8 cellular contexts compared by ENCODE assay signal in the genomic region with DNA sequence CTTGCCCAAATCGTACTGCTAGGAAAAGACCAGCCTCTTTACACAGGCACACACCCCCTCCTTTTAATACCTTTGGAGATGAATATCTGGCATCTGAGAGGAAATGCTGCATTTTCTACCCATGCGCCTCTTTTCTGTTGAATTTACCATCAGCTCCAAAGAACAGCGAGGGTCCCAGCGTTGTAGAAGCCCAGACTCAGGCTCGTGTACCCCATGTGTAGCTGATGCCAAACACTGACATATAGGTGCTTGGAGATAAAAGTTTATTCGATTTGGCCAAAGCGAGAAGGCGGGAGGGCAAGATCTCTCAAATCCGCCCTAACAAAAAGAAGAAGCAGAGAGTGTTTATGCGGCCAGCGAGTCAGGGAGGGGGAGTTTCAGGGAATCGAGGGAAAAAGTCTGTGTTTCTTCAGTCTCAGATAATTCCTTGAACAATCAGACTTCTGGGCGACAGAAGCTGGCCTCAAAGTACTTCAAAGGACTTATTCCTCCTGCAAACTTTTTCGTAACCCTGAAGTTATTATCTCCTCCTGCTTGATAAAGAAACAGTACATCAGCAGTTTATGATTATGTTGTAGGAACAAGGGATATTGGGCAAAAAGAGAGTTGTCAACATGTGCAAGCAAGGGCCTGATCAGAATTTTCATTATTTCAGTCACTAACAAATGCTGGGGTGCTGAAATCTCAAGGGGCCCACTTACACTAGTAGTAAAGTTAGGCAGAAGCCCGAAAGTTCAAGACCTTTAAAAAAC. TPM values are rescaled to one million over a fixed set of nuclear protein-coding genes. Genes with fewer than 3 reads are reported as not detected.
DNase-seq lines count a peak whose midpoint lies in the region; ATAC-seq and TF ChIP-seq lines count a peak whose summit lies in the region.

No MANE protein-coding gene starts in this region.

- peak overlapping the region; percentile 75 for H3K4me3 ChIP-seq in DOHH2 (ENCODE audit: low read length)
- peak overlapping the region; percentile 84 for H3K4me3 ChIP-seq in MM.1S (ENCODE audit: low read length)

- peak overlapping the region; percentile 56; the same call in 1 of the 2 replicates for H3K9ac ChIP-seq in MM.1S (ENCODE audit: low read length)

- DNase-seq in MM.1S (no peak), caudate nucleus (lab: John Stamatoyannopoulos, UW) (peak in 3 of 61 donors; percentile 3 to 27 (median 17)), natural killer cell (no peak), LoVo (ENCODE audit: low spot score) (no peak), NCI-H1436 (lab: John Stamatoyannopoulos, UW) (no peak), NCI-H510A treated with DMSO at 0.1 percent for 48 hours (lab: John Stamatoyannopoulos, UW) (no peak)

- no peak overlapping the region for H3K27ac ChIP-seq in DOHH2 (ENCODE audit: low read depth, low read length)
- no peak overlapping the region for H3K27ac ChIP-seq in MM.1S (ENCODE audit: low read length)
- peak overlapping the region; percentile 49 for H3K27ac ChIP-seq in caudate nucleus (ENCODE audit: low read depth, low read length)

- peaks cover 5% of the 10 kb centered on the region; the same call in 1 of the 2 replicates for H3K36me3 ChIP-seq in DOHH2 (ENCODE audit: control insufficient read depth, low read length)
- no peaks in the 10 kb centered on the region for H3K36me3 ChIP-seq in MM.1S (replicated peaks; ENCODE audit: insufficient read depth, low read length)

- H3K4me3 Mint-ChIP-seq in natural killer cell, result peak overlapping the region; percentile 83

- peaks cover 12 to 20% of the 10 kb centered on the region in 2 donors for H3K4me1 Mint-ChIP-seq in natural killer cell

- TF ChIP-seq CTCF in DOHH2 (IDR thresholded peaks at IDR 0.05; ENCODE audit: low read depth, low read length, poor library complexity, severe bottlenecking) (no peak), MM.1S (IDR thresholded peaks at IDR 0.05; ENCODE audit: low read length) (no peak), natural killer cell (IDR thresholded peaks at IDR 0.05) (no peak)

- ATAC-seq in GM21576 (IDR thresholded peaks at IDR 0.05; ENCODE audit: unreplicated experiment) (peak; percentile 14), natural killer cell (no peak)

- peak overlapping the region in 1 of 2 donors; percentile 70 for H3K27ac Mint-ChIP-seq in natural killer cell

- intact Hi-C loops in natural killer cell (cut with micrococcal nuclease), result loop anchor here (10.0 kb wide), 1 partner anchor 649 kb away; no protein-coding TSS in a partner anchor

- H3K4me2 ChIP-seq in DOHH2 (ENCODE audit: low read length) (peak overlapping the region; percentile 94), MM.1S (ENCODE audit: low read depth, low read length) (peak overlapping the region; percentile 90)

- peak overlapping the region; percentile 81 for H2AFZ ChIP-seq in MM.1S (ENCODE audit: low read length)

- H3K9me3 ChIP-seq in DOHH2 (ENCODE audit: control insufficient read depth, insufficient read depth, low read length), result no peaks in the 10 kb centered on the region
- no peaks in the 10 kb centered on the region for H3K9me3 ChIP-seq in MM.1S (replicated peaks; ENCODE audit: insufficient read depth, low read length)

- H3K27me3 Mint-ChIP-seq in natural killer cell (ENCODE audit: low read depth in 2 of 2), result peaks cover 0 to 9% of the 10 kb centered on the region in 2 donors

- H3K27me3 ChIP-seq in DOHH2 (ENCODE audit: control insufficient read depth, low read length), result no peaks in the 10 kb centered on the region
- H3K27me3 ChIP-seq in MM.1S (replicated peaks; ENCODE audit: insufficient read depth, low read length), result no peaks in the 10 kb centered on the region

- H3K79me2 ChIP-seq in DOHH2 (ENCODE audit: control insufficient read depth, low read length) (peaks cover 35% of the 10 kb centered on the region), MM.1S (ENCODE audit: low read length) (peaks cover 37% of the 10 kb centered on the region)

- H3K9me2 ChIP-seq in DOHH2 (replicated peaks; ENCODE audit: control insufficient read depth, low read length), result no peaks in the 10 kb centered on the region
- H3K9me2 ChIP-seq in MM.1S (replicated peaks; ENCODE audit: insufficient read depth, low read length), result no peaks in the 10 kb centered on the region

- H3K36me3 Mint-ChIP-seq in natural killer cell, result no peaks in the 10 kb centered on the region

- H3F3A ChIP-seq in DOHH2 (ENCODE audit: control insufficient read depth, insufficient read depth) (peaks cover 15% of the 10 kb centered on the region), MM.1S (ENCODE audit: insufficient read depth, low read length) (peaks cover 7% of the 10 kb centered on the region; the same call in 1 of the 2 replicates)

- H4K20me1 ChIP-seq in DOHH2 (ENCODE audit: control insufficient read depth, insufficient read depth, low read depth, low read length), result peaks cover 5% of the 10 kb centered on the region; the same call in 1 of the 2 replicates
- no peaks in the 10 kb centered on the region for H4K20me1 ChIP-seq in MM.1S (ENCODE audit: insufficient read depth, low read length)

- H3K4me1 ChIP-seq in DOHH2 (ENCODE audit: control insufficient read depth, low read length) (peaks cover 44% of the 10 kb centered on the region), MM.1S (ENCODE audit: low read length) (peaks cover 30% of the 10 kb centered on the region)

- no peaks in the 10 kb centered on the region for H3K9me3 Mint-ChIP-seq in natural killer cell

RNA-seq across cellular contexts. Expression of a gene that starts 0.6 kb away (rescaled TPM):
- 10 to 100 TPM in 1 of 3 donors, 1 to 10 TPM in 2; 6.7 to 15.8 (median 8.9) TPM for total RNA-seq in natural killer cell

RNA-seq across cellular contexts. Expression of a gene that starts 35.9 kb away (rescaled TPM):
- total RNA-seq in natural killer cell, result 1,000 to 10,000 TPM; 1,027 to 1,374 (median 1,309) TPM
